1 cellular context compared by ENCODE assay signal in genomic region chr22:50326225-50326958, GRCh38.
TF ChIP-seq lines count a peak whose summit lies in the region.

No MANE protein-coding gene starts in this region.

TF ChIP-seq in HepG2, 621 proteins besides CTCF, POLR2A, EP300 and RAD21:
- 0 out of 2 replicates have a peak, but pooled peaks have one; percentile 1 for TF ChIP-seq HES4 (CRISPR knock-in tag; IDR thresholded peaks at IDR 0.05; ENCODE audit: borderline replicate concordance)
- TF ChIP-seq TARDBP (CRISPR knock-in tag; IDR thresholded peaks at IDR 0.05), result 0 out of 2 replicates have a peak, but pooled peaks have one; percentile 14
- no peak for TF ChIP-seq CHD4 (IDR thresholded peaks at IDR 0.05; ENCODE audit: borderline replicate concordance, low read length)
- no peak for TF ChIP-seq NFE2L2 (IDR thresholded peaks at IDR 0.05; ENCODE audit: low read length)
- TF ChIP-seq HINFP (CRISPR knock-in tag; IDR thresholded peaks at IDR 0.05; ENCODE audit: low read depth), result peak; percentile 19; the same call in 1 of the 2 replicates
- 0 out of 2 replicates have a peak, but pooled peaks have one; percentile 48 for TF ChIP-seq BRF2 (CRISPR knock-in tag; IDR thresholded peaks at IDR 0.05)
- 0 out of 2 replicates have a peak, but pooled peaks have one; percentile 7 for TF ChIP-seq ZNF343 (CRISPR knock-in tag; IDR thresholded peaks at IDR 0.05)
- TF ChIP-seq ZNF674 (CRISPR knock-in tag; IDR thresholded peaks at IDR 0.05; ENCODE audit: low read depth), result no peak
- no peak for TF ChIP-seq HNF1B (CRISPR knock-in tag; IDR thresholded peaks at IDR 0.05)
- TF ChIP-seq SRY (CRISPR knock-in tag; IDR thresholded peaks at IDR 0.05), result 0 out of 2 replicates have a peak, but pooled peaks have one; percentile 16
- TF ChIP-seq ARID2 (CRISPR knock-in tag; IDR thresholded peaks at IDR 0.05; ENCODE audit: borderline replicate concordance), result no peak; the same call in 1 of the 2 replicates
- no peak for TF ChIP-seq CEBPG (CRISPR knock-in tag; IDR thresholded peaks at IDR 0.05)
